Comparison of ENCODE assay signal across 21 cellular contexts in the genomic region with DNA sequence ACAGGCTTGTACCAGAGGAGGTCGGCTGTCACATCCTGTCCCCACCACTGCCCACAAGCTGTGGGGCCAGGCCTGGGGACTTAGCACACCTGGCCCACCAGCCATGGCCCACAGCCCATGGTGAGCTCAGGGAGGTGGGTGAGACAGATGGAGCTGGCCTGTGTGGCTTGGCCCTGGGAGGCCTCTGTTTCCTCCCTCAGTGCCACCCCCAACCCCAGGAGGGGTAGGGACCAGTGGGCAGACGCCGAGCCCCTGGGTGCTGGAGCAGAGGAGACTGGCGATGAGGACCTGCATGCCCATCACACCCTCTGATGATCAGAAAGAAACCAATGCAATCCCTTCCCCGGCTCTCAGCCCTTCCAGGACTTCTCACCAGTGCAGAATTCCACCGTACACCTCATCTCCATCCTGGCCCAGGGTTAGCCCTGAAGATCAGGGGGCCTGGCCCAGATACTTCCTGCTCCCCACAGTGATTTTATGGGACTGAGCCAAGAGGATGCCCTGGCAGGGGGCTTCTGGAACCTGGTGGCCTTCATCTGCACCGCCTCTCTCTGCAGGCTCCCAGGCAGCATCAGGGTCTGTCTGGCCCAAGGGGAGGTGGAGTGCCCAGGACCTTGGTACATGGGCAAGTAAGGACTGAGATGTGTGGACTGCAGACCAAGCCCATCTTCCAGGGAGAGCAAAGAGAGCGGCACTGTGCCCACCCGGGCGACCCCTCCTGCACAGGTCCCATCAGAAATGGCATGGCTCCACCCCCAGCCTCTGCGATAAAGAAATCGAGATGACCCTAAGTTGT. TPM values are rescaled to one million over a fixed set of nuclear protein-coding genes. Genes with fewer than 3 reads are reported as not detected.
DNase-seq lines count a peak whose midpoint lies in the region; ATAC-seq and TF ChIP-seq lines count a peak whose summit lies in the region.
"Had no signal": no experiment of that assay in that cellular context is flagged by ENCODE, and none has a peak within 500 bp of the region (broad histone marks: within the 10 kb centered on the region; RNA-seq: fewer than 3 reads in every experiment).

No MANE protein-coding gene starts in this region.

- H3K4me3 Mint-ChIP-seq in natural killer cell, result no peak overlapping the region
- H3K4me3 Mint-ChIP-seq: naive thymus-derived CD8-positive, alpha-beta T cell had no signal

- no peak overlapping the region for H3K27ac Mint-ChIP-seq in natural killer cell

- ATAC-seq in heart left ventricle, result no peak
- no peak for ATAC-seq in natural killer cell
- ATAC-seq: naive thymus-derived CD8-positive, alpha-beta T cell had no signal

- no peak overlapping the region for H3K4me3 ChIP-seq in Peyer's patch
- H3K4me3 ChIP-seq in heart left ventricle, result no peak overlapping the region
- no peak overlapping the region for H3K4me3 ChIP-seq in transverse colon
- H3K4me3 ChIP-seq in lower leg skin (ENCODE audit: low read depth, poor library complexity, severe bottlenecking), result no peak overlapping the region
- H3K4me3 ChIP-seq in Karpas-422 (ENCODE audit: low read length), result no peak overlapping the region
- H3K4me3 ChIP-seq: thyroid gland had no signal

- no peak overlapping the region for H3K4me2 ChIP-seq in Karpas-422 (ENCODE audit: low read depth, low read length, poor library complexity, severe bottlenecking)

- H3K27ac ChIP-seq in Peyer's patch (peak overlapping the region in 3 of 4 donors; percentile 17 to 63 (median 35)), heart left ventricle (peak overlapping the region in 5 of 12 donors; percentile 12 to 70 (median 51)), transverse colon (peak overlapping the region; percentile 1 to 66 (median 34)), Karpas-422 (ENCODE audit: low read length) (no peak overlapping the region)
- H3K27ac ChIP-seq: thyroid gland had no signal

- H3K4me1 Mint-ChIP-seq in natural killer cell, result peaks cover 0 to 2% of the 10 kb centered on the region in 2 donors

- in situ Hi-C loops in transverse colon (cut with MboI; ENCODE audit: low pct_ligation_motif_present in 1 of 4, low pct_unique_long_range_greater_than_20kb in 1 of 4, low sequenced_read_pairs in 3 of 4), result no loop called here

- TF ChIP-seq POLR2A in Peyer's patch (IDR thresholded peaks at IDR 0.05), result no peak
- no peak for TF ChIP-seq POLR2A in heart left ventricle (IDR thresholded peaks at IDR 0.05)
- no peak for TF ChIP-seq POLR2A in transverse colon (IDR thresholded peaks at IDR 0.05)
- no peak for TF ChIP-seq POLR2A in lower leg skin (IDR thresholded peaks at IDR 0.05)

- no peak overlapping the region for H2AFZ ChIP-seq in Karpas-422 (ENCODE audit: low read length)

- H3K36me3 Mint-ChIP-seq in natural killer cell, result no peaks in the 10 kb centered on the region

- H3K9me3 Mint-ChIP-seq in natural killer cell, result peaks cover 0 to 3% of the 10 kb centered on the region in 2 donors

- no peaks in the 10 kb centered on the region for H3K4me1 ChIP-seq in Peyer's patch
- H3K4me1 ChIP-seq in heart left ventricle, result peaks cover 0 to 58% (median 18%) of the 10 kb centered on the region in 12 donors
- peaks cover 0 to 16% (median 0%) of the 10 kb centered on the region in 4 donors for H3K4me1 ChIP-seq in transverse colon
- H3K4me1 ChIP-seq in Karpas-422 (ENCODE audit: low read length), result peaks cover 4% of the 10 kb centered on the region

- H3K36me3 ChIP-seq in Peyer's patch (no peaks in the 10 kb centered on the region), heart left ventricle (no peaks in the 10 kb centered on the region), transverse colon (no peaks in the 10 kb centered on the region), Karpas-422 (ENCODE audit: insufficient read depth, low read length) (no peaks in the 10 kb centered on the region)
- H3K36me3 ChIP-seq: thyroid gland had no signal

- H3K9ac ChIP-seq in Karpas-422 (ENCODE audit: low read length), result no peak overlapping the region

- WGBS in heart left ventricle, 4 donors, result 79 to 84% (median 83%) methylated on average over 9 to 12 of the region's 12 CpGs
- WGBS in transverse colon (ENCODE audit: low coverage in 1 of 2), 2 donors, result 88 to 100% methylated on average over 2 to 12 of the region's 12 CpGs
- 90 to 92% methylated on average over 11 to 12 of the region's 12 CpGs for WGBS in lower leg skin, 2 donors

- no peaks in the 10 kb centered on the region for H3K9me2 ChIP-seq in Karpas-422 (replicated peaks; ENCODE audit: insufficient read depth, low read length)

- H4K20me1 ChIP-seq in Karpas-422 (ENCODE audit: insufficient read depth, low read depth, low read length), result no peaks in the 10 kb centered on the region

- DNase-seq in Peyer's patch (peak in 1 of 3 donors; percentile 45), heart left ventricle (peak; percentile 6 to 46 (median 25)), natural killer cell (peak; percentile 8), transverse colon (no peak), lower leg skin (ENCODE audit: low spot score in 2 of 2) (no peak), NCI-H1417 treated with DMSO at 0.1 percent for 48 hours (lab: John Stamatoyannopoulos, UW) (no peak), Karpas-422 (no peak)
- DNase-seq: activated CD4-positive, alpha-beta T cell treated with anti-CD3 and anti-CD28 coated beads for 48 hours; activated CD8-positive, alpha-beta memory T cell treated with anti-CD3 and anti-CD28 coated beads, Interleukin-2, amount 50 U/mL, for 4 hours; activated gamma-delta T cell treated with Interleukin-2 at 50 U/mL for 16 hours; AML-193; Caco-2; effector memory CD4-positive, alpha-beta T cell; glutamatergic neuron; GOT3; naive thymus-derived CD8-positive, alpha-beta T cell; NCI-H2107; NCI-H526 treated with DMSO at 0.1 percent for 48 hours; SHP77; thyroid gland had no signal

- H3K9me3 ChIP-seq in Peyer's patch (no peaks in the 10 kb centered on the region), heart left ventricle (peaks cover 0 to 4% (median 0%) of the 10 kb centered on the region in 12 donors), transverse colon (no peaks in the 10 kb centered on the region), Karpas-422 (ENCODE audit: low read length) (no peaks in the 10 kb centered on the region)
- H3K9me3 ChIP-seq: Caco-2, thyroid gland had no signal

- H3K27me3 ChIP-seq in Peyer's patch (no peaks in the 10 kb centered on the region), heart left ventricle (no peaks in the 10 kb centered on the region), transverse colon (no peaks in the 10 kb centered on the region), Karpas-422 (ENCODE audit: low read length) (no peaks in the 10 kb centered on the region)
- H3K27me3 ChIP-seq: thyroid gland had no signal

- TF ChIP-seq CTCF in Peyer's patch (IDR thresholded peaks at IDR 0.05) (no peak), heart left ventricle (IDR thresholded peaks at IDR 0.05) (no peak), natural killer cell (IDR thresholded peaks at IDR 0.05) (no peak), transverse colon (IDR thresholded peaks at IDR 0.05) (no peak), lower leg skin (IDR thresholded peaks at IDR 0.05) (no peak)

- H3K79me2 ChIP-seq in Karpas-422 (ENCODE audit: low read length), result no peaks in the 10 kb centered on the region

- H3K27me3 Mint-ChIP-seq in natural killer cell (ENCODE audit: low read depth in 2 of 2), result peaks cover 12 to 18% of the 10 kb centered on the region in 2 donors

- intact Hi-C loops in heart left ventricle (cut with DNase I), result loop anchor here in 4 of 10 donors (5.0 kb wide), 2 partner anchors 151 to 176 kb away; no protein-coding TSS in a partner anchor
- intact Hi-C loops in natural killer cell (cut with micrococcal nuclease), result no loop called here
- intact Hi-C loops in transverse colon (cut with DNase I; ENCODE audit: low total_unique reads), result no loop called here
- intact Hi-C loops in lower leg skin (cut with DNase I; ENCODE audit: low total_unique reads), result no loop called here

- no peak for TF ChIP-seq EP300 in transverse colon (IDR thresholded peaks at IDR 0.05; ENCODE audit: low read depth)

RNA-seq across cellular contexts. Expression of a gene that starts 16.9 kb away (rescaled TPM):
- total RNA-seq in Peyer's patch, result 1 to 10 TPM; 1.9 to 9.9 (median 3.5) TPM
- 1 to 10 TPM in 6 of 9 donors, under 1 TPM in 3; 0.56 to 3.9 (median 1.6) TPM for total RNA-seq in heart left ventricle
- polyA plus RNA-seq in heart left ventricle, result 1 to 10 TPM; 2.6 to 6.6 TPM
- total RNA-seq in natural killer cell, result not detected
- under 1 TPM in 2 of 4 donors, not detected in 2; 0.41 to 0.80 TPM for total RNA-seq in transverse colon
- 1 to 10 TPM; 2.7 to 9.4 (median 3.5) TPM for total RNA-seq in lower leg skin
- not detected in 2 replicates for total RNA-seq in Karpas-422 (2014; rRNA removed; shearing (Covaris generic); ENCODE audit: low replicate concordance)
- total RNA-seq: naive thymus-derived CD8-positive, alpha-beta T cell had no signal
- polyA plus RNA-seq: fibroblast of lung had no signal

Comparison
In these comparisons a context has a peak if more than half of its experiments do, and no peak if none do; other contexts are left out.
1. DNase-seq: peak in heart left ventricle (5 of 5) and natural killer cell (single experiment); none in transverse colon (single experiment), lower leg skin (0 of 2), NCI-H1417 treated with DMSO at 0.1 percent for 48 hours (single experiment) and Karpas-422 (single experiment).